8 cellular contexts compared by ENCODE assay signal in the genomic region with DNA sequence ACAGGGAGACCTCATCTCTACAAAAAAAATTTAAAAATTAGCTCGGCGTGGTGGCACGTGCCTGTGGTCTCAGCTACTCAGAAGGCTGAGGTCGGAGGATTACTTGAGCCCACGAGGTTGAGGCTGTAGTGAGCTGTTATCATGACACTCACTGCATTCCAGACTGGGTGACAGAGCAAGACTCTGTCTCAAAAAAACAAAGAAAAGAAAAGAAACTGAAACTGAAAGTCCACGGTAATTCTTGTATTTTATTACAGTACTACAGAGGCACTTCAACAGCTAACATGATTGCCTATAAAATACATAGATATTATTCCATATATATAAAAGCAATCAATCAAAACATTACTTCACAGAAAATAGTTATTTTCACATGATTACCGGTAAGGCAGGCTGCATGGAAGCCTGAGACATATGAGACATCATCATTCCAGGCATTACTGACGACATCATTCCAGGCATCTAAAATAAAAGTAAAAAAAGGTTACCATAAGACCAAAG. TPM values are rescaled to one million over a fixed set of nuclear protein-coding genes. Genes with fewer than 3 reads are reported as not detected.
DNase-seq lines count a peak whose midpoint lies in the region; ATAC-seq and TF ChIP-seq lines count a peak whose summit lies in the region.

No MANE protein-coding gene starts in this region.

- intact Hi-C loops in adrenal gland (cut with DNase I), result no loop called here

- TF ChIP-seq CTCF in MM.1S (IDR thresholded peaks at IDR 0.05; ENCODE audit: low read length), result no peak
- no peak for TF ChIP-seq CTCF in adrenal gland (IDR thresholded peaks at IDR 0.05)

- H3K27me3 ChIP-seq in MM.1S (replicated peaks; ENCODE audit: insufficient read depth, low read length) (no peaks in the 10 kb centered on the region), adrenal gland (no peaks in the 10 kb centered on the region)

- H3K36me3 ChIP-seq in MM.1S (replicated peaks; ENCODE audit: insufficient read depth, low read length) (peaks cover 9% of the 10 kb centered on the region; the same call in 1 of the 2 replicates), adrenal gland (replicated peaks in 1 of 2) (peaks cover 0 to 10% of the 10 kb centered on the region in 2 donors)

- no peak overlapping the region for H2AFZ ChIP-seq in MM.1S (ENCODE audit: low read length)

- DNase-seq in AG20443 (ENCODE audit: low spot score) (peak; percentile 24), MM.1S (peak; percentile 84), adrenal gland (peak; percentile 26 to 61 (median 54)), medulla oblongata (ENCODE audit: extremely low spot score) (peak; percentile 27), DMS79 treated with DMSO at 0.1 percent for 48 hours (lab: John Stamatoyannopoulos, UW) (no peak), NCI-H82 (lab: John Stamatoyannopoulos, UW) (no peak), NCI-H524 treated with DMSO at 0.1 percent for 48 hours (lab: John Stamatoyannopoulos, UW) (no peak)

- 0 out of 2 replicates have a peak, but pooled peaks cover 5% of the 10 kb centered on the region for H3K4me1 ChIP-seq in MM.1S (ENCODE audit: low read length)
- H3K4me1 ChIP-seq in adrenal gland (replicated peaks in 1 of 2), result peaks cover 0 to 23% of the 10 kb centered on the region in 2 donors

- no peaks in the 10 kb centered on the region; the same call in 1 of the 2 replicates for H4K20me1 ChIP-seq in MM.1S (ENCODE audit: insufficient read depth, low read length)

- H3F3A ChIP-seq in MM.1S (ENCODE audit: insufficient read depth, low read length), result peaks cover 20% of the 10 kb centered on the region; the same call in 1 of the 2 replicates

- H3K9me3 ChIP-seq in MM.1S (replicated peaks; ENCODE audit: insufficient read depth, low read length), result no peaks in the 10 kb centered on the region
- H3K9me3 ChIP-seq in adrenal gland (replicated peaks in 1 of 3), result peaks cover 0 to 6% (median 0%) of the 10 kb centered on the region in 3 donors

- H3K9ac ChIP-seq in MM.1S (ENCODE audit: low read length), result no peak overlapping the region; the same call in 1 of the 2 replicates

- ATAC-seq in GM21381 (IDR thresholded peaks at IDR 0.05; ENCODE audit: unreplicated experiment), result peak; percentile 46

- H3K4me2 ChIP-seq in MM.1S (ENCODE audit: low read depth, low read length), result peak overlapping the region; percentile 67

- H3K27ac ChIP-seq in MM.1S (ENCODE audit: low read length), result peak overlapping the region; percentile 59; the same call in 1 of the 2 replicates
- peak overlapping the region; percentile 31 to 83 (median 62) for H3K27ac ChIP-seq in adrenal gland

- TF ChIP-seq POLR2A in adrenal gland (IDR thresholded peaks at IDR 0.05), result peak in 1 of 2 donors; percentile 26

- peak overlapping the region; percentile 49 for H3K4me3 ChIP-seq in MM.1S (ENCODE audit: low read length)
- H3K4me3 ChIP-seq in adrenal gland, result peak overlapping the region in 1 of 4 donors; percentile 39

- H3K9me2 ChIP-seq in MM.1S (replicated peaks; ENCODE audit: insufficient read depth, low read length), result no peaks in the 10 kb centered on the region

- 24 to 26% (median 25%) methylated on average over 8 of the region's 8 CpGs for WGBS in adrenal gland, 4 donors

- peaks cover 77% of the 10 kb centered on the region for H3K79me2 ChIP-seq in MM.1S (ENCODE audit: low read length)

RNA-seq across cellular contexts. Expression of gene PRPF40A, which starts 23.1 kb away (rescaled TPM):
- total RNA-seq in adrenal gland, result 10 to 100 TPM; 45.3 to 90.8 (median 68.9) TPM
- 10 to 100 TPM; 15.6 to 83.0 (median 17.9) TPM for polyA plus RNA-seq in adrenal gland

RNA-seq across cellular contexts. Expression of gene ARL6IP6, which starts 24.2 kb away (rescaled TPM):
- total RNA-seq in adrenal gland, result 10 to 100 TPM in 5 of 8 donors, 1 to 10 TPM in 3; 5.0 to 21.0 (median 12.9) TPM
- 10 to 100 TPM in 2 of 3 donors, 1 to 10 TPM in 1; 5.6 to 11.5 (median 11.3) TPM for polyA plus RNA-seq in adrenal gland

Comparison
In these comparisons a context has a peak if more than half of its experiments do, and no peak if none do; other contexts are left out.
1. DNase-seq: peak in AG20443 (single experiment), MM.1S (single experiment), adrenal gland (7 of 7) and medulla oblongata (single experiment); none in DMS79 treated with DMSO at 0.1 percent for 48 hours (single experiment), NCI-H82 (single experiment) and NCI-H524 treated with DMSO at 0.1 percent for 48 hours (single experiment).